12 cellular contexts compared by ENCODE assay signal in genomic region chr6:56475736-56476457, GRCh38.
DNase-seq lines count a peak whose midpoint lies in the region; ATAC-seq and TF ChIP-seq lines count a peak whose summit lies in the region.
"Had no signal": no experiment of that assay in that cellular context is flagged by ENCODE, and none has a peak within 500 bp of the region (broad histone marks: within the 10 kb centered on the region; RNA-seq: fewer than 3 reads in every experiment).

No MANE protein-coding gene starts in this region.

- TF ChIP-seq CTCF in colonic mucosa (IDR thresholded peaks at IDR 0.05), result no peak
- no peak for TF ChIP-seq CTCF in lower lobe of right lung (IDR thresholded peaks at IDR 0.05)

- H3K9ac ChIP-seq in colonic mucosa (ENCODE audit: low read depth in 2 of 2, low read length in 2 of 2), result no peak overlapping the region

- H3K27ac ChIP-seq in colonic mucosa, result no peak overlapping the region
- no peak overlapping the region for H3K27ac ChIP-seq in lower lobe of right lung

- DNase-seq in A172 (ENCODE audit: low spot score) (peak; percentile 40), NCI-H1092 (lab: John Stamatoyannopoulos, UW) (peak; percentile 35), colonic mucosa (peak; percentile 29), lower lobe of right lung (no peak)
- DNase-seq in activated CD4-positive, alpha-beta T cell treated with anti-CD3 and anti-CD28 coated beads for 4 hours, result no peak
- DNase-seq: activated T-cell treated with anti-CD3 and anti-CD28 coated beads for 4 hours; foreskin melanocyte; stimulated activated CD4-positive, alpha-beta T cell treated with anti-CD3 and anti-CD28 coated beads, Interleukin-15, amount 100 ng/mL, for 24 hours; stimulated activated naive CD8-positive, alpha-beta T cell treated with anti-CD3 and anti-CD28 coated beads, Interleukin-15, Interleukin-2, amounts not matched to agents 100 U/mL and 50 U/mL, for 24 hours had no signal

- H3K27me3 ChIP-seq in colonic mucosa (no peaks in the 10 kb centered on the region), lower lobe of right lung (ENCODE audit: low read depth) (no peaks in the 10 kb centered on the region)

- no peak overlapping the region for H3K4me3 ChIP-seq in colonic mucosa
- H3K4me3 ChIP-seq in lower lobe of right lung, result no peak overlapping the region

- H3K4me1 ChIP-seq in colonic mucosa (no peaks in the 10 kb centered on the region), lower lobe of right lung (peaks cover 13% of the 10 kb centered on the region)

- peak; percentile 43 to 73 for ATAC-seq in lower lobe of right lung
- ATAC-seq in HG03159 (IDR thresholded peaks at IDR 0.05; ENCODE audit: unreplicated experiment), result no peak
- ATAC-seq in HG03565 (IDR thresholded peaks at IDR 0.05; ENCODE audit: unreplicated experiment), result no peak
- no peak for ATAC-seq in HG03097 (IDR thresholded peaks at IDR 0.05; ENCODE audit: low FRiP score, unreplicated experiment)
- ATAC-seq: stimulated activated naive CD8-positive, alpha-beta T cell treated with anti-CD3 and anti-CD28 coated beads, Interleukin-15, Interleukin-2, amounts not matched to agents 100 U/mL and 50 U/mL, for 24 hours had no signal

- H3K36me3 ChIP-seq in colonic mucosa (no peaks in the 10 kb centered on the region), lower lobe of right lung (peaks cover 74% of the 10 kb centered on the region)

- intact Hi-C loops in colonic mucosa (cut with DNase I), result no loop called here
- intact Hi-C loops in lower lobe of right lung (cut with DNase I), result no loop called here

- H3K9me3 ChIP-seq in colonic mucosa, result no peaks in the 10 kb centered on the region
- H3K9me3 ChIP-seq in lower lobe of right lung, result no peaks in the 10 kb centered on the region

Comparison
In these comparisons a context has a peak if more than half of its experiments do, and no peak if none do; other contexts are left out.
1. DNase-seq: peak in A172 (single experiment), NCI-H1092 (single experiment) and colonic mucosa (single experiment); none in lower lobe of right lung (single experiment) and activated CD4-positive, alpha-beta T cell treated with anti-CD3 and anti-CD28 coated beads for 4 hours (0 of 2).
2. ATAC-seq: peak in lower lobe of right lung (2 of 2); none in HG03159 (single experiment), HG03565 (single experiment) and HG03097 (single experiment).